In the genomic region with DNA sequence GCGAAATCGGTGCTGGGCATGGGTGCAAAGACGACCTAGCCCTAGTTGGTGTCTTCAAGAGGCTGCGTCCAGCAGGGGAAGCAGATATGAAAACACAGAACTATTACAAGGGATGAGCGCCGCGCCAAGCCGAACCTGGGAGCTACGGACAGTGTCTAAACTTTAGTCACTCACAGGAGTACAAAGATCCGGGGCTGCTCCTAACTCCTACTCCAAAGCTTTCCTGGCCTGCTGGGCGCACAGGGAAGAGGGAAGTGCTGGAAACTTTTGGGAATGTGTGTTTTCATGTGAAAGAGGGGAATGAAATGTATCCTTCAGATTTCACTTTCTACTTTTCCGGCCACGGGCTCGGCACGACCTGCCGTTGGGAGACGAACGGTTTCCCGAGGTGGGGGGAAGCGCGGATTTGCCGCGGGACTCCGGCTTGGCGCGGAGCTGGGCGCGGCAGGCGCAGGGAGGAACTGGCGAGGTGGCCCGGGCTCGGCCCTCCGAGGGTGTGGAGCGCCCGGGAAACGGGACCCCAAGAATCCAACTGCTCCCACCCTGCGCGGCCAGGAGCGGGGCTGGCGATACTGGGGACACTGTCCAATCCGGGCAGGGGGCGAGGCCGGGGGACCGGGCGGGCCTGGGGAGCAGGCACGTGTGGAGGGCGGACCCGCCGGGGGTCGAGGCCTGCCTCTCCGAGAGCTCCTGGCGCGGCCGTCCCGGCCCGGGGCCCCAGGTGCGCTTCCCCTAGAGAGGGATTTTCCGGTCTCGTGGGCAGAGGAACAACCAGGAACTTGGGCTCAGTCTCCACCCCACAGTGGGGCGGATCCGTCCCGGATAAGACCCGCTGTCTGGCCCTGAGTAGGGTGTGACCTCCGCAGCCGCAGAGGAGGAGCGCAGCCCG, we compare ENCODE assay signal across 1 cellular context.
TF ChIP-seq lines count a peak whose summit lies in the region.

TSS of gene ANXA4 (plus strand) at position 854 of the 889 bp plus-strand sequence. CDS start 39,432 bp downstream, outside the sequence.

TF ChIP-seq in SK-N-SH, 30 proteins besides CTCF, POLR2A, EP300 and RAD21 (continued from another document):
- TF ChIP-seq TCF12 (IDR thresholded peaks at IDR 0.05) (0 out of 2 replicates have a peak, but pooled peaks have one; percentile 3), FOXJ3 (CRISPR knock-in tag; IDR thresholded peaks at IDR 0.05) (no peak), FOSL2 (IDR thresholded peaks at IDR 0.05; ENCODE audit: borderline replicate concordance, low read depth) (no peak), JUND (IDR thresholded peaks at IDR 0.05) (no peak), MXI1 (IDR thresholded peaks at IDR 0.05; ENCODE audit: low read depth, low read length) (peak; percentile 41; the same call in 1 of the 2 replicates), NFIC (IDR thresholded peaks at IDR 0.05; ENCODE audit: borderline replicate concordance) (no peak), TEAD4 (IDR thresholded peaks at IDR 0.05; ENCODE audit: borderline replicate concordance, insufficient read depth) (0 out of 2 replicates have a peak, but pooled peaks have one; percentile 16), GABPA (IDR thresholded peaks at IDR 0.05; ENCODE audit: low read depth) (peak; percentile 52; the same call in 1 of the 2 replicates), NRF1 (IDR thresholded peaks at IDR 0.05; ENCODE audit: low read depth, low read length) (no peak), FOXM1 (IDR thresholded peaks at IDR 0.05; ENCODE audit: low read depth) (no peak), ELF1 (IDR thresholded peaks at IDR 0.05) (peak; percentile 77), SIN3A (IDR thresholded peaks at IDR 0.05; ENCODE audit: borderline replicate concordance, low read depth, low read length) (no peak; the same call in 1 of the 2 replicates), GATA2 (CRISPR knock-in tag; IDR thresholded peaks at IDR 0.05) (no peak), RXRA (IDR thresholded peaks at IDR 0.05; ENCODE audit: borderline replicate concordance, low read depth) (peak; percentile 30; the same call in 1 of the 2 replicates), RFX5 (IDR thresholded peaks at IDR 0.05; ENCODE audit: low read length) (no peak), USF2 (IDR thresholded peaks at IDR 0.05; ENCODE audit: borderline replicate concordance, low read depth, low read length) (no peak), POLR2AphosphoS5 (IDR thresholded peaks at IDR 0.05; ENCODE audit: low read depth, low read length) (peak; percentile 78)
- TF ChIP-seq, protein P1, sequence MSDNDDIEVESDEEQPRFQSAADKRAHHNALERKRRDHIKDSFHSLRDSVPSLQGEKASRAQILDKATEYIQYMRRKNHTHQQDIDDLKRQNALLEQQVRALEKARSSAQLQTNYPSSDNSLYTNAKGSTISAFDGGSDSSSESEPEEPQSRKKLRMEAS (IDR thresholded peaks at IDR 0.05; ENCODE audit: low read depth): peak; percentile 79
